19 cellular contexts compared by ENCODE assay signal in genomic region chr19:18526316-18526715, GRCh38.
"Had no signal": no experiment of that assay in that cellular context is flagged by ENCODE, and none has a peak within 500 bp of the region (broad histone marks: within the 10 kb centered on the region; RNA-seq: fewer than 3 reads in every experiment).

No MANE protein-coding gene starts in this region.

- ATAC-seq: left lobe of liver; psoas muscle; right lobe of liver; stimulated activated naive CD8-positive, alpha-beta T cell treated with anti-CD3 and anti-CD28 coated beads, Interleukin-15, amount 100 ng/mL, for 72 hours had no signal

- H3K9me3 Mint-ChIP-seq: activated naive CD4-positive, alpha-beta T cell treated with anti-CD3 and anti-CD28 coated beads, Interleukin-2, amount 50 U/mL, for 24 hours; stimulated activated naive CD8-positive, alpha-beta T cell treated with anti-CD3 and anti-CD28 coated beads, Interleukin-15, amount 100 ng/mL, for 72 hours; T-helper 1 cell treated with Interleukin-12 subunit alpha and Interleukin-12 subunit beta and Interleukin-4 antibody, amounts not matched to agents 30 μg/mL and 1 μg/mL, for 36 hours had no signal

- H3K27ac Mint-ChIP-seq: activated naive CD4-positive, alpha-beta T cell treated with anti-CD3 and anti-CD28 coated beads, Interleukin-2, amount 50 U/mL, for 24 hours; stimulated activated naive CD8-positive, alpha-beta T cell treated with anti-CD3 and anti-CD28 coated beads, Interleukin-15, amount 100 ng/mL, for 72 hours; T-helper 1 cell treated with Interleukin-12 subunit alpha and Interleukin-12 subunit beta and Interleukin-4 antibody, amounts not matched to agents 30 μg/mL and 1 μg/mL, for 36 hours had no signal

- H3K36me3 Mint-ChIP-seq: activated naive CD4-positive, alpha-beta T cell treated with anti-CD3 and anti-CD28 coated beads, Interleukin-2, amount 50 U/mL, for 24 hours had no signal

- H3K4me1 ChIP-seq: ascending aorta, psoas muscle, right lobe of liver had no signal

- H3K4me3 ChIP-seq: ascending aorta, psoas muscle, right lobe of liver, suprapubic skin, transverse colon had no signal

- H3K4me3 Mint-ChIP-seq: activated naive CD4-positive, alpha-beta T cell treated with anti-CD3 and anti-CD28 coated beads, Interleukin-2, amount 50 U/mL, for 24 hours; stimulated activated naive CD8-positive, alpha-beta T cell treated with anti-CD3 and anti-CD28 coated beads, Interleukin-15, amount 100 ng/mL, for 72 hours; T-helper 1 cell treated with Interleukin-12 subunit alpha and Interleukin-12 subunit beta and Interleukin-4 antibody, amounts not matched to agents 30 μg/mL and 1 μg/mL, for 36 hours had no signal

- H3K36me3 ChIP-seq: transverse colon had no signal

- DNase-seq: activated CD4-positive, CD25-positive, alpha-beta regulatory T cell treated with anti-CD3 and anti-CD28 coated beads, Interleukin-2, amount 50 U/mL, for 72 hours; activated CD8-positive, alpha-beta memory T cell treated with anti-CD3 and anti-CD28 coated beads for 24 hours; activated CD8-positive, alpha-beta memory T cell treated with anti-CD3 and anti-CD28 coated beads, Interleukin-2, amount 50 U/mL, for 48 hours; activated gamma-delta T cell; effector CD8-positive, alpha-beta T cell; foreskin fibroblast; glutamatergic neuron; hippocampal formation; psoas muscle; right lobe of liver; small intestine; stimulated activated CD4-positive, alpha-beta T cell treated with anti-CD3 and anti-CD28 coated beads, Interleukin-4, amount 100 ng/mL, for 1 hour; stimulated activated naive CD8-positive, alpha-beta T cell treated with anti-CD3 and anti-CD28 coated beads, Interleukin-15, amount 100 ng/mL, for 72 hours; transverse colon had no signal

- H3K27ac ChIP-seq: ascending aorta, psoas muscle, right lobe of liver, suprapubic skin, transverse colon had no signal

- H3K27me3 Mint-ChIP-seq: activated naive CD4-positive, alpha-beta T cell treated with anti-CD3 and anti-CD28 coated beads, Interleukin-2, amount 50 U/mL, for 24 hours; stimulated activated naive CD8-positive, alpha-beta T cell treated with anti-CD3 and anti-CD28 coated beads, Interleukin-15, amount 100 ng/mL, for 72 hours had no signal

- H3K27me3 ChIP-seq: ascending aorta, right lobe of liver, suprapubic skin, transverse colon had no signal

- H3K9me3 ChIP-seq: ascending aorta, psoas muscle, right lobe of liver, suprapubic skin, transverse colon had no signal
